In genomic region chr4:122765702-122766352, GRCh38 we compare ENCODE assay signal across 13 cellular contexts. TPM values are rescaled to one million over a fixed set of nuclear protein-coding genes. Genes with fewer than 3 reads are reported as not detected.
DNase-seq lines count a peak whose midpoint lies in the region; ATAC-seq and TF ChIP-seq lines count a peak whose summit lies in the region.
"Had no signal": no experiment of that assay in that cellular context is flagged by ENCODE, and none has a peak within 500 bp of the region (broad histone marks: within the 10 kb centered on the region; RNA-seq: fewer than 3 reads in every experiment).

No MANE protein-coding gene starts in this region.

- ATAC-seq in HG03280 (IDR thresholded peaks at IDR 0.05; ENCODE audit: unreplicated experiment), result no peak
- no peak for ATAC-seq in GM18868 (IDR thresholded peaks at IDR 0.05; ENCODE audit: unreplicated experiment)

- CTCF ChIA-PET in AG04450 (lab: Charles Lee), result interaction anchor here (0.6 to 3.1 kb wide), 3 partner anchors 149 to 813 kb away, joined by 3 to 23 read pairs (median 4); no protein-coding TSS in a partner anchor

- POLR2A ChIA-PET in AG04450 (lab: Yijun Ruan, JAX), result interaction anchor here (0.6 to 2.1 kb wide), 2 partner anchors 18 to 109 kb away, joined by 3 to 8 read pairs; no protein-coding TSS in a partner anchor

- no peak overlapping the region for H3K4me3 ChIP-seq in AG04450 (ENCODE audit: low read depth, low read length)
- H3K4me3 ChIP-seq in kidney epithelial cell (ENCODE audit: low read depth, low read length), result no peak overlapping the region
- H3K4me3 ChIP-seq in spleen, result no peak overlapping the region
- H3K4me3 ChIP-seq: dorsolateral prefrontal cortex had no signal

- H3K27ac ChIP-seq in AG04450 (ENCODE audit: low read depth, low read length) (peak overlapping the region; percentile 66), spleen (no peak overlapping the region)
- H3K27ac ChIP-seq: dorsolateral prefrontal cortex, parathyroid adenoma had no signal

- DNase-seq in AG04450 (ENCODE audit: low read depth, low spot score), result no peak
- DNase-seq in HCEC 1CT, result peak; percentile 77
- DNase-seq in astrocyte of the hippocampus (ENCODE audit: low read depth, low spot score), result peak; percentile 67
- DNase-seq in kidney epithelial cell (ENCODE audit: low read depth), result peak; percentile 71
- no peak for DNase-seq in cardiac septum (ENCODE audit: low spot score)
- DNase-seq in spleen, result no peak
- DNase-seq: activated gamma-delta T cell; CD4-positive, CD25-positive, alpha-beta regulatory T cell; dorsolateral prefrontal cortex; NCI-H1436 treated with DMSO at 0.1 percent for 48 hours had no signal

- TF ChIP-seq POLR2A in spleen (IDR thresholded peaks at IDR 0.05), result no peak

- H3K36me3 ChIP-seq in kidney epithelial cell (ENCODE audit: control insufficient read depth, insufficient read depth, low read length) (no peaks in the 10 kb centered on the region), spleen (no peaks in the 10 kb centered on the region)

- WGBS in spleen, 5 donors, result 92 to 98% (median 95%) methylated on average over 7 of the region's 7 CpGs

- H3K27me3 ChIP-seq in AG04450 (ENCODE audit: control insufficient read depth, insufficient read depth, low read length) (no peaks in the 10 kb centered on the region), kidney epithelial cell (ENCODE audit: control insufficient read depth, insufficient read depth, low read length) (no peaks in the 10 kb centered on the region), spleen (replicated peaks in 1 of 7) (no peaks in the 10 kb centered on the region)
- H3K27me3 ChIP-seq: dorsolateral prefrontal cortex had no signal

- TF ChIP-seq CTCF in AG04450 (IDR thresholded peaks at IDR 0.05; ENCODE audit: low read depth, low read length) (no peak), kidney epithelial cell (IDR thresholded peaks at IDR 0.05; ENCODE audit: insufficient read depth, low read length, poor library complexity, severe bottlenecking) (no peak), spleen (IDR thresholded peaks at IDR 0.05 in 8 of 11, conservative IDR thresholded peaks at IDR 0.05 in 3 of 11) (no peak)

- intact Hi-C loops in cardiac septum (cut with DNase I) (no loop called here), spleen (cut with DNase I; ENCODE audit: low total_unique reads) (no loop called here)

- peaks cover 0 to 20% (median 10%) of the 10 kb centered on the region in 6 donors for H3K4me1 ChIP-seq in spleen
- H3K4me1 ChIP-seq: parathyroid adenoma had no signal

- no peaks in the 10 kb centered on the region for H3K9me3 ChIP-seq in AG04450 (ENCODE audit: control insufficient read depth, insufficient read depth, low read length)
- no peaks in the 10 kb centered on the region for H3K9me3 ChIP-seq in spleen

RNA-seq across cellular contexts. Expression of gene BBS12, which starts 33.3 kb away (rescaled TPM):
- 2.2 and 3.2 TPM in 2 replicates for polyA plus RNA-seq in AG04450 (2011; rRNA removed)
- 2.2 and 3.3 TPM in 2 replicates for polyA minus RNA-seq in AG04450 (2011; rRNA and poly(A)+ RNA removed)
- total RNA-seq in kidney epithelial cell, result 2.5 and 2.9 TPM in 2 replicates
- total RNA-seq in cardiac septum, result 3.1 TPM
- 1 to 10 TPM; 2.1 to 4.4 (median 3.0) TPM for total RNA-seq in spleen
- 1 to 10 TPM in 2 of 3 donors, under 1 TPM in 1; 0.91 to 1.4 (median 1.3) TPM for polyA plus RNA-seq in spleen

Comparison
In these comparisons a context has a peak if more than half of its experiments do, and no peak if none do; other contexts are left out.
1. DNase-seq: peak in HCEC 1CT (single experiment), astrocyte of the hippocampus (single experiment) and kidney epithelial cell (single experiment); none in AG04450 (single experiment), cardiac septum (single experiment) and spleen (single experiment).